ENCODE assay signal across 31 cellular contexts in the genomic region with DNA sequence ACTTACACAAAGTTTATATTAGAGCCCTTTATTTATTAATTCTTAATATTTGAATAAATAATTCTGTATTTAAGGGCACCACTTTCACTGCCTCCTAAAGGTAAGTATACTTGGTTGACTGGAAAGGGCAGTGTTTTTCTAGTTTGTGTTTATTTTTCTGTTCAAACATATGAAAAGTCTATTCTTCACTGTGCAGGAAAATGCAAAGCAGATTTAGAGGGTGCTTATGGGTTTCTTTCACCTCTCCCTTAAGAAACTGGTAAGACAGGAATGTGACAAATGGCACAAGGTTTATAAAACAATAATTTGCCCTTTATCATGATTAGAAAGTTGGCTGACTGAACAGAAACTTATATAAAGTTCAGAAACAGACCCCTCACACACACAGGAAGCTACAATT.
"Had no signal": no experiment of that assay in that cellular context is flagged by ENCODE, and none has a peak within 500 bp of the region (broad histone marks: within the 10 kb centered on the region; RNA-seq: fewer than 3 reads in every experiment).

No MANE protein-coding gene starts in this region.

- DNase-seq: activated CD4-positive, alpha-beta memory T cell treated with anti-CD3 and anti-CD28 coated beads, Interleukin-2, amount 10 ng/mL, durations not matched to agents 7 days and 5 days; activated CD4-positive, alpha-beta T cell treated with anti-CD3 and anti-CD28 coated beads for 1 hour; activated CD4-positive, alpha-beta T cell treated with anti-CD3 and anti-CD28 coated beads, Interleukin-2, amount 10 ng/mL, durations not matched to agents 7 days and 5 days; activated CD8-positive, alpha-beta memory T cell treated with anti-CD3 and anti-CD28 coated beads, Interleukin-2, amount 50 U/mL, for 48 hours; activated gamma-delta T cell; activated naive CD4-positive, alpha-beta T cell treated with anti-CD3 and anti-CD28 coated beads, Interleukin-2, amount 10 ng/mL, durations not matched to agents 7 days and 5 days; activated naive CD8-positive, alpha-beta T cell treated with anti-CD3 and anti-CD28 coated beads, Interleukin-2, amount 10 ng/mL, durations not matched to agents 7 days and 5 days; activated T-cell treated with anti-CD3 and anti-CD28 coated beads, Interleukin-2, amount 50 U/mL, for 24 hours; brain microvascular endothelial cell; dorsolateral prefrontal cortex; effector memory CD4-positive, alpha-beta T cell; erythroblast; foreskin fibroblast; heart left ventricle; lower lobe of right lung; mesendoderm; ovary; psoas muscle; sigmoid colon; stimulated activated CD4-positive, alpha-beta T cell treated with anti-CD3 and anti-CD28 coated beads, Interleukin-1b, Interleukin-23, amount 100 ng/mL, for 48 hours; stimulated activated CD4-positive, alpha-beta T cell treated with anti-CD3 and anti-CD28 coated beads, Interleukin-4, amount 100 ng/mL, for 4 hours; stimulated activated CD8-positive, alpha-beta memory T cell treated with anti-CD3 and anti-CD28 coated beads, Interleukin-4, amount 100 ng/mL, for 48 hours; stimulated activated naive CD8-positive, alpha-beta T cell treated with anti-CD3 and anti-CD28 coated beads, Interleukin-15, amount 100 ng/mL, for 72 hours; T-helper 17 cell; T1000; tibial artery had no signal

- H3K27ac ChIP-seq: ascending aorta, brain microvascular endothelial cell, coronary artery, dorsolateral prefrontal cortex, heart left ventricle, lower lobe of right lung, ovary, psoas muscle, sigmoid colon, tibial artery had no signal

- H3K9me3 Mint-ChIP-seq: activated CD4-positive, alpha-beta memory T cell treated with anti-CD3 and anti-CD28 coated beads, Interleukin-2, amount 10 ng/mL, durations not matched to agents 7 days and 5 days; activated CD4-positive, alpha-beta T cell treated with anti-CD3 and anti-CD28 coated beads, Interleukin-2, amount 10 ng/mL, durations not matched to agents 7 days and 5 days; activated naive CD4-positive, alpha-beta T cell treated with anti-CD3 and anti-CD28 coated beads, Interleukin-2, amount 10 ng/mL, durations not matched to agents 7 days and 5 days; activated naive CD8-positive, alpha-beta T cell treated with anti-CD3 and anti-CD28 coated beads, Interleukin-2, amount 10 ng/mL, durations not matched to agents 7 days and 5 days; activated T-cell treated with anti-CD3 and anti-CD28 coated beads, Interleukin-2, amount 50 U/mL, for 24 hours; stimulated activated memory B cell treated with anti-CD40 and anti-IgM and Interleukin-4, amounts not matched to agents 10 μg/mL and 1 μg/mL and 100 μg/mL, for 72 hours; stimulated activated naive CD8-positive, alpha-beta T cell treated with anti-CD3 and anti-CD28 coated beads, Interleukin-15, amount 100 ng/mL, for 72 hours had no signal

- H3K27me3 ChIP-seq: ascending aorta, brain microvascular endothelial cell, dorsolateral prefrontal cortex, heart left ventricle, ovary, sigmoid colon, tibial artery had no signal

- H3K27ac Mint-ChIP-seq: activated CD4-positive, alpha-beta memory T cell treated with anti-CD3 and anti-CD28 coated beads, Interleukin-2, amount 10 ng/mL, durations not matched to agents 7 days and 5 days; activated CD4-positive, alpha-beta T cell treated with anti-CD3 and anti-CD28 coated beads, Interleukin-2, amount 10 ng/mL, durations not matched to agents 7 days and 5 days; activated naive CD4-positive, alpha-beta T cell treated with anti-CD3 and anti-CD28 coated beads, Interleukin-2, amount 10 ng/mL, durations not matched to agents 7 days and 5 days; activated naive CD8-positive, alpha-beta T cell treated with anti-CD3 and anti-CD28 coated beads, Interleukin-2, amount 10 ng/mL, durations not matched to agents 7 days and 5 days; activated T-cell treated with anti-CD3 and anti-CD28 coated beads, Interleukin-2, amount 50 U/mL, for 24 hours; stimulated activated memory B cell treated with anti-CD40 and anti-IgM and Interleukin-4, amounts not matched to agents 10 μg/mL and 1 μg/mL and 100 μg/mL, for 72 hours; T-helper 17 cell; WTC11 had no signal

- H3K4me1 ChIP-seq: ascending aorta, heart left ventricle, lower lobe of right lung, psoas muscle, sigmoid colon, tibial artery had no signal

- H3K36me3 ChIP-seq: ascending aorta, brain microvascular endothelial cell, heart left ventricle, lower lobe of right lung, ovary, sigmoid colon, tibial artery had no signal

- H3K36me3 Mint-ChIP-seq: activated naive CD4-positive, alpha-beta T cell treated with anti-CD3 and anti-CD28 coated beads, Interleukin-2, amount 10 ng/mL, durations not matched to agents 7 days and 5 days; activated naive CD8-positive, alpha-beta T cell treated with anti-CD3 and anti-CD28 coated beads, Interleukin-2, amount 10 ng/mL, durations not matched to agents 7 days and 5 days; stimulated activated memory B cell treated with anti-CD40 and anti-IgM and Interleukin-4, amounts not matched to agents 10 μg/mL and 1 μg/mL and 100 μg/mL, for 72 hours; WTC11 had no signal

- H3K4me3 ChIP-seq: ascending aorta, coronary artery, dorsolateral prefrontal cortex, heart left ventricle, lower lobe of right lung, ovary, psoas muscle, sigmoid colon, smooth muscle cell, tibial artery had no signal

- ATAC-seq: heart left ventricle; psoas muscle; stimulated activated memory B cell treated with anti-CD40 and anti-IgM and Interleukin-4, amounts not matched to agents 10 μg/mL and 1 μg/mL and 100 μg/mL, for 72 hours; stimulated activated naive CD8-positive, alpha-beta T cell treated with anti-CD3 and anti-CD28 coated beads, Interleukin-15, amount 100 ng/mL, for 72 hours; T-helper 17 cell; WTC11 had no signal

- H3K9me3 ChIP-seq: ascending aorta, heart left ventricle, lower lobe of right lung, ovary, psoas muscle, sigmoid colon, tibial artery had no signal

- H3K4me1 Mint-ChIP-seq: activated naive CD8-positive, alpha-beta T cell treated with anti-CD3 and anti-CD28 coated beads, Interleukin-2, amount 10 ng/mL, durations not matched to agents 7 days and 5 days; stimulated activated memory B cell treated with anti-CD40 and anti-IgM and Interleukin-4, amounts not matched to agents 10 μg/mL and 1 μg/mL and 100 μg/mL, for 72 hours; stimulated activated naive CD8-positive, alpha-beta T cell treated with anti-CD3 and anti-CD28 coated beads, Interleukin-15, amount 100 ng/mL, for 72 hours had no signal

- H3K27me3 Mint-ChIP-seq: activated CD4-positive, alpha-beta memory T cell treated with anti-CD3 and anti-CD28 coated beads, Interleukin-2, amount 10 ng/mL, durations not matched to agents 7 days and 5 days; activated CD4-positive, alpha-beta T cell treated with anti-CD3 and anti-CD28 coated beads, Interleukin-2, amount 10 ng/mL, durations not matched to agents 7 days and 5 days; activated T-cell treated with anti-CD3 and anti-CD28 coated beads, Interleukin-2, amount 50 U/mL, for 24 hours; stimulated activated memory B cell treated with anti-CD40 and anti-IgM and Interleukin-4, amounts not matched to agents 10 μg/mL and 1 μg/mL and 100 μg/mL, for 72 hours; stimulated activated naive CD8-positive, alpha-beta T cell treated with anti-CD3 and anti-CD28 coated beads, Interleukin-15, amount 100 ng/mL, for 72 hours; T-helper 17 cell had no signal

- H3K4me2 ChIP-seq: smooth muscle cell had no signal

- H3K4me3 Mint-ChIP-seq: activated CD4-positive, alpha-beta memory T cell treated with anti-CD3 and anti-CD28 coated beads, Interleukin-2, amount 10 ng/mL, durations not matched to agents 7 days and 5 days; activated CD4-positive, alpha-beta T cell treated with anti-CD3 and anti-CD28 coated beads, Interleukin-2, amount 10 ng/mL, durations not matched to agents 7 days and 5 days; activated naive CD4-positive, alpha-beta T cell treated with anti-CD3 and anti-CD28 coated beads, Interleukin-2, amount 10 ng/mL, durations not matched to agents 7 days and 5 days; activated naive CD8-positive, alpha-beta T cell treated with anti-CD3 and anti-CD28 coated beads, Interleukin-2, amount 10 ng/mL, durations not matched to agents 7 days and 5 days; activated T-cell treated with anti-CD3 and anti-CD28 coated beads, Interleukin-2, amount 50 U/mL, for 24 hours; stimulated activated memory B cell treated with anti-CD40 and anti-IgM and Interleukin-4, amounts not matched to agents 10 μg/mL and 1 μg/mL and 100 μg/mL, for 72 hours; stimulated activated naive CD8-positive, alpha-beta T cell treated with anti-CD3 and anti-CD28 coated beads, Interleukin-15, amount 100 ng/mL, for 72 hours; T-helper 17 cell; WTC11 had no signal
